7 cellular contexts compared by ENCODE assay signal in genomic region chr11:115471367-115471766, GRCh38. TPM values are rescaled to one million over a fixed set of nuclear protein-coding genes. Genes with fewer than 3 reads are reported as not detected.
DNase-seq lines count a peak whose midpoint lies in the region; ATAC-seq and TF ChIP-seq lines count a peak whose summit lies in the region.

No MANE protein-coding gene starts in this region.

- H3K27ac ChIP-seq in stomach (no peak overlapping the region), ascending aorta (no peak overlapping the region)

- TF ChIP-seq POLR2A in stomach (IDR thresholded peaks at IDR 0.05): no peak

- H3K4me1 ChIP-seq in stomach (peaks cover 0 to 9% (median 2%) of the 10 kb centered on the region in 4 donors), ascending aorta (no peaks in the 10 kb centered on the region)

- H3K27me3 ChIP-seq in stomach (no peaks in the 10 kb centered on the region), ascending aorta (no peaks in the 10 kb centered on the region)

- H3K9me3 ChIP-seq in stomach: no peaks in the 10 kb centered on the region
- no peaks in the 10 kb centered on the region for H3K9me3 ChIP-seq in ascending aorta

- intact Hi-C loops in stomach (cut with DNase I; ENCODE audit: low total_unique reads): no loop called here
- intact Hi-C loops in ascending aorta (cut with DNase I): no loop called here

- TF ChIP-seq CTCF in stomach (IDR thresholded peaks at IDR 0.05) (no peak), ascending aorta (IDR thresholded peaks at IDR 0.05) (no peak)

- 29 to 55% (median 51%) methylated on average over 3 of the region's 3 CpGs for WGBS in stomach, 5 donors

- DNase-seq in RPMI7951 (ENCODE audit: low read depth) (peak; percentile 8), stomach (peak; percentile 40), amniotic stem cell (lab: John Stamatoyannopoulos, UW) (no peak), ascending aorta (ENCODE audit: low spot score in 2 of 2) (no peak), SIG-M5 treated with dmso at 0.1 percent for 504 hours (lab: John Stamatoyannopoulos, UW; ENCODE audit: unreplicated experiment) (no peak)

- H3K36me3 ChIP-seq in stomach: no peaks in the 10 kb centered on the region
- no peaks in the 10 kb centered on the region for H3K36me3 ChIP-seq in ascending aorta

- TF ChIP-seq EP300 in stomach (IDR thresholded peaks at IDR 0.05): no peak

- ATAC-seq in GM19035 (IDR thresholded peaks at IDR 0.05; ENCODE audit: unreplicated experiment) (peak; percentile 67), HG02973 (IDR thresholded peaks at IDR 0.05; ENCODE audit: unreplicated experiment) (peak; percentile 54)

- H3K4me3 ChIP-seq in stomach: no peak overlapping the region
- no peak overlapping the region for H3K4me3 ChIP-seq in ascending aorta

RNA-seq across cellular contexts. Expression of gene CADM1, which starts 32.8 kb away (rescaled TPM):
- total RNA-seq in RPMI7951 (2014; rRNA removed; shearing (Covaris generic)): 63.0 and 68.9 TPM in 2 replicates
- 10 to 100 TPM in 3 of 5 donors, under 1 TPM in 2; 0.58 to 29.7 (median 10.3) TPM for total RNA-seq in stomach
- polyA plus RNA-seq in stomach: 1 to 10 TPM; 3.4 to 5.9 (median 4.7) TPM
- total RNA-seq in ascending aorta: 2.4 TPM

Comparison
In these comparisons a context has a peak if more than half of its experiments do, and no peak if none do; other contexts are left out.
1. DNase-seq: peak in RPMI7951 (single experiment) and stomach (single experiment); none in amniotic stem cell (single experiment), ascending aorta (0 of 2) and SIG-M5 treated with dmso at 0.1 percent for 504 hours (single experiment).